Comparison of ENCODE assay signal across 9 cellular contexts in the genomic region with DNA sequence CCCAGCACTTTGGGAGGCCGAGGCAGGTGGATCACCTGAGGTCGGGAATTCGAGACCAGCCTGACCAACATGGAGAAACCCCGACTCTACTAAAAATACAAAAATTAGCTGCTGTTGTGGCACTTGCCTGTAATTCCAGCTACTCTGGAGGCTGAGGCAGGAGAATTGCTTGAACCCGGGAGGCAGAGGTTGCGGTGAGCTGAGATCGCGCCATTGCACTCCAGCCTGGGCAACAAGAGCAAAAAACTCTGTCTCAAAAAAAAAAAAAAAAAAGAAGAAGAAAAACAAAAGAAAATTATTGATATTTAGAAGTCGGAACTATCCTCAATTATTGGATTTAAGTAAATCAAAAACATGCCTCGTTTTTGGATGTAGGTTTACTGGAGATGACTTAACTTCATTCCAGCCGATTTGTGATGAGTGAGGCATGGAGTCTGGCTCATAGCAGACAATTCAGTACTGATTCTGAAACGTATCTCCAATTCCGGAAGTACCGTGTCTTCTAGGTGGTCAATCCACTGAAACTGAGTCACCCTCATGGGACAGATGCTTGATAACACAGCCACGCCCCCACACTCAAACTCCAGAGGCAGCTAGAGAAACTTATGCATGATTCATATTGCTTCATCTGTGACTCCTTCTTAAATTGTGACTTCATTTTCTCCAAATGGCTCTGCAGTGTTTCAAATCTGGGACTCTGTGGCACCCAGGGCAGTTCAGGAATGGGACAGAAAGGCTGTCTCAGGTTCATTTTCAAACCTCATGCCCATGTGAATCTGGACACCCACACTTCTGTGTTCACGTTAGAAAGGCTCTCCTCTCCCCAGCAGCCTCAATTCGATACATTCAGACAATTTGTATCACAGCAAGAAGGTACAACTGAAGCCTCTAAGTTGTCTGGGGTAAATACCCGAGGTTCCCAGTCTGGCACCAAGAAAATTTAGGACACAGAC.
DNase-seq lines count a peak whose midpoint lies in the region; ATAC-seq, FAIRE-seq and TF ChIP-seq lines count a peak whose summit lies in the region.
"Had no signal": no experiment of that assay in that cellular context is flagged by ENCODE, and none has a peak within 500 bp of the region (broad histone marks: within the 10 kb centered on the region; RNA-seq: fewer than 3 reads in every experiment).

No MANE protein-coding gene starts in this region.

- no peak overlapping the region for H2BK5ac ChIP-seq in H9 (ENCODE audit: insufficient read length, low read length)

- H3K79me2 ChIP-seq in GM23338 (replicated peaks; ENCODE audit: insufficient read depth) (no peaks in the 10 kb centered on the region), H9 (ENCODE audit: insufficient read depth, low read length) (no peaks in the 10 kb centered on the region)

- H4K5ac ChIP-seq in H9 (ENCODE audit: insufficient read length, low read depth, low read length), result no peak overlapping the region

- H3K23ac ChIP-seq in H9 (ENCODE audit: insufficient read length, low read depth, low read length), result no peak overlapping the region

- no peaks in the 10 kb centered on the region for H3K36me3 ChIP-seq in GM23338 (ENCODE audit: insufficient read depth)
- H3K36me3 ChIP-seq: upper lobe of left lung had no signal

- no peak overlapping the region for H3K14ac ChIP-seq in H9 (ENCODE audit: insufficient read depth, low read length)

- H4K20me1 ChIP-seq in GM23338 (replicated peaks; ENCODE audit: insufficient read depth) (no peaks in the 10 kb centered on the region), H9 (ENCODE audit: control insufficient read depth, insufficient read depth, insufficient read length) (no peaks in the 10 kb centered on the region)

- FAIRE-seq in RCC 7860 (lab: Jason Lieb, UNC), result peak; percentile 89

- no peak overlapping the region for H2BK15ac ChIP-seq in H9 (ENCODE audit: low read depth, low read length)

- no peak for ATAC-seq in GM23338
- peak; percentile 11 for ATAC-seq in esophagus mucosa
- ATAC-seq in CD4-positive, alpha-beta T cell (ENCODE audit: poor library complexity), result no peak

- no peak for TF ChIP-seq CTCF in GM23338 (conservative IDR thresholded peaks at IDR 0.05; ENCODE audit: low read depth in 2 of 2)
- no peak for TF ChIP-seq CTCF in CD4-positive, alpha-beta T cell (IDR thresholded peaks at IDR 0.05)
- no peak for TF ChIP-seq CTCF in H9 (conservative IDR thresholded peaks at IDR 0.05)

- H3K9me2 ChIP-seq in GM23338 (ENCODE audit: insufficient read depth), result no peaks in the 10 kb centered on the region; the same call in 1 of the 2 replicates

- DNase-seq in GM23338 (ENCODE audit: low spot score) (no peak), RCC 7860 (ENCODE audit: low spot score) (peak; percentile 95), NCI-H1105 treated with DMSO at 0.1 percent for 48 hours (lab: John Stamatoyannopoulos, UW) (no peak), H9 (no peak), NCI-H2107 (lab: John Stamatoyannopoulos, UW) (no peak)
- DNase-seq in stimulated activated CD4-positive, alpha-beta T cell treated with anti-CD3 and anti-CD28 coated beads, Interleukin-1b, Interleukin-23, amount 100 ng/mL, for 48 hours, result peak; percentile 58
- no peak for DNase-seq in CD4-positive, alpha-beta T cell

- no peak overlapping the region for H3K27ac ChIP-seq in GM23338 (ENCODE audit: low read depth)
- H3K27ac ChIP-seq in CD4-positive, alpha-beta T cell (ENCODE audit: low read depth, low read length), result no peak overlapping the region
- no peak overlapping the region for H3K27ac ChIP-seq in H9 (ENCODE audit: insufficient read length, low read depth, low read length)

- no peak overlapping the region for H4K91ac ChIP-seq in H9 (ENCODE audit: insufficient read length, low read depth, low read length)

- H3K9ac ChIP-seq in H9 (ENCODE audit: extremely low read depth, insufficient read length, low read length), result no peak overlapping the region

- H2BK120ac ChIP-seq in H9 (ENCODE audit: low read depth, low read length, poor library complexity, severe bottlenecking), result no peak overlapping the region

- H2AFZ ChIP-seq in GM23338, result 0 out of 2 replicates have a peak overlapping the region, but pooled peaks have one; percentile 20
- no peak overlapping the region for H2AFZ ChIP-seq in H9 (ENCODE audit: low read length)

- H4K8ac ChIP-seq in H9 (replicated peaks; ENCODE audit: insufficient read length, low read depth, low read length), result no peak overlapping the region

- H3K27me3 ChIP-seq in GM23338 (ENCODE audit: insufficient read depth), result 0 out of 2 replicates have a peak, but pooled peaks cover 6% of the 10 kb centered on the region
- no peaks in the 10 kb centered on the region for H3K27me3 ChIP-seq in CD4-positive, alpha-beta T cell (ENCODE audit: control insufficient read depth, insufficient read depth, low read length)
- no peaks in the 10 kb centered on the region for H3K27me3 ChIP-seq in H9 (ENCODE audit: insufficient read depth, low read length)
- H3K27me3 ChIP-seq: upper lobe of left lung had no signal

- H3K4me3 Mint-ChIP-seq in GM23338 (no peak overlapping the region), H9 (no peak overlapping the region)
- no peak overlapping the region for H3K4me3 Mint-ChIP-seq in CD4-positive, alpha-beta T cell

- POLR2A ChIA-PET in CD4-positive, alpha-beta T cell (lab: Charles Lee), result no interaction called here

- no peak overlapping the region for H3K4me2 ChIP-seq in GM23338
- H3K4me2 ChIP-seq in H9 (ENCODE audit: insufficient read depth, insufficient read length, low read length), result no peak overlapping the region

- no peak overlapping the region for H3K4ac ChIP-seq in H9 (ENCODE audit: low read depth, low read length)

- H3K4me1 ChIP-seq in GM23338 (ENCODE audit: insufficient read depth), result peaks cover 38% of the 10 kb centered on the region
- H3K4me1 ChIP-seq in H9 (ENCODE audit: insufficient read depth, low read length), result peaks cover 2% of the 10 kb centered on the region; the same call in 1 of the 2 replicates

- no peak overlapping the region for H2AK5ac ChIP-seq in H9 (ENCODE audit: insufficient read length, low read length)

- no peaks in the 10 kb centered on the region for H3K9me3 ChIP-seq in CD4-positive, alpha-beta T cell (ENCODE audit: control insufficient read depth, low read length)
- H3K9me3 ChIP-seq in H9 (ENCODE audit: control insufficient read depth, low read depth, low read length), result no peaks in the 10 kb centered on the region
- H3K9me3 ChIP-seq: upper lobe of left lung had no signal

- intact Hi-C loops in CD4-positive, alpha-beta T cell (cut with DNase I, micrococcal nuclease), result no loop called here

- no peak overlapping the region for H3K18ac ChIP-seq in H9 (ENCODE audit: insufficient read length, low read depth, low read length)

- H3T11ph ChIP-seq in H9 (ENCODE audit: low read length), result no peak overlapping the region

- H3K27me3 Mint-ChIP-seq in GM23338 (ENCODE audit: insufficient read depth, low read depth, poor library complexity) (peaks cover 5% of the 10 kb centered on the region), H9 (ENCODE audit: low read depth) (peaks cover 21% of the 10 kb centered on the region)
- H3K27me3 Mint-ChIP-seq in CD4-positive, alpha-beta T cell, result peaks cover 5% of the 10 kb centered on the region

- H3K9me3 Mint-ChIP-seq in GM23338, result no peaks in the 10 kb centered on the region
- H3K9me3 Mint-ChIP-seq in CD4-positive, alpha-beta T cell, result no peaks in the 10 kb centered on the region
- no peaks in the 10 kb centered on the region; a peak in 1 of 5 replicates for H3K9me3 Mint-ChIP-seq in H9

- WGBS in H9 (ENCODE audit: extremely low coverage, insufficient read length, low lambda C conversion rate), result no CpG with 5 or more reads among the region's 18 CpGs

- H3F3A ChIP-seq in GM23338 (replicated peaks; ENCODE audit: low read depth), result no peaks in the 10 kb centered on the region

- no peaks in the 10 kb centered on the region for H3K23me2 ChIP-seq in H9 (ENCODE audit: insufficient read length, low read depth, low read length, poor library complexity, severe bottlenecking)

- H3K4me1 Mint-ChIP-seq in GM23338 (peaks cover 34% of the 10 kb centered on the region), H9 (peaks cover 37 to 42% of the 10 kb centered on the region in 2 experiments)
- H3K4me1 Mint-ChIP-seq in CD4-positive, alpha-beta T cell (ENCODE audit: low read depth), result no peaks in the 10 kb centered on the region

- H3K56ac ChIP-seq in H9 (ENCODE audit: insufficient read length, low read depth, low read length), result no peak overlapping the region

- no peak overlapping the region for H3K27ac Mint-ChIP-seq in GM23338
- no peak overlapping the region for H3K27ac Mint-ChIP-seq in CD4-positive, alpha-beta T cell
- peak overlapping the region in 1 of 3 experiments; percentile 49; a peak in 1 of 7 replicates for H3K27ac Mint-ChIP-seq in H9

- no peak overlapping the region for H2BK12ac ChIP-seq in H9 (ENCODE audit: insufficient read length, low read depth, low read length)

- H3K36me3 Mint-ChIP-seq in GM23338 (ENCODE audit: low read depth) (no peaks in the 10 kb centered on the region), H9 (ENCODE audit: insufficient read depth in 1 of 3, low read depth in 3 of 3) (no peaks in the 10 kb centered on the region)
- H3K36me3 Mint-ChIP-seq in CD4-positive, alpha-beta T cell (ENCODE audit: low read depth), result no peaks in the 10 kb centered on the region

- CTCF ChIA-PET in CD4-positive, alpha-beta T cell (lab: Charles Lee), result no interaction called here

- no peaks in the 10 kb centered on the region for H3K79me1 ChIP-seq in H9 (ENCODE audit: insufficient read depth, low read depth, low read length, poor library complexity, severe bottlenecking)

- no peak overlapping the region for H3K4me3 ChIP-seq in GM23338
- H3K4me3 ChIP-seq: upper lobe of left lung had no signal

- no peak overlapping the region for H2BK20ac ChIP-seq in H9 (ENCODE audit: low read depth, low read length, poor library complexity, severe bottlenecking)

TF ChIP-seq in GM23338, 12 proteins besides CTCF, POLR2A, EP300 and RAD21 (continues in another document):
- TF ChIP-seq STAT1 (IDR thresholded peaks at IDR 0.05; ENCODE audit: unreplicated experiment) (no peak), CREB1 (CRISPR knock-in tag; IDR thresholded peaks at IDR 0.05; ENCODE audit: low read depth) (no peak)

Comparison
In these comparisons a context has a peak if more than half of its experiments do, and no peak if none do; other contexts are left out.
1. DNase-seq: peak in RCC 7860 (single experiment) and stimulated activated CD4-positive, alpha-beta T cell treated with anti-CD3 and anti-CD28 coated beads, Interleukin-1b, Interleukin-23, amount 100 ng/mL, for 48 hours (single experiment); none in GM23338 (single experiment), CD4-positive, alpha-beta T cell (0 of 10), NCI-H1105 treated with DMSO at 0.1 percent for 48 hours (single experiment), H9 (single experiment) and NCI-H2107 (single experiment).